ENCODE assay signal across 8 cellular contexts in the genomic region with DNA sequence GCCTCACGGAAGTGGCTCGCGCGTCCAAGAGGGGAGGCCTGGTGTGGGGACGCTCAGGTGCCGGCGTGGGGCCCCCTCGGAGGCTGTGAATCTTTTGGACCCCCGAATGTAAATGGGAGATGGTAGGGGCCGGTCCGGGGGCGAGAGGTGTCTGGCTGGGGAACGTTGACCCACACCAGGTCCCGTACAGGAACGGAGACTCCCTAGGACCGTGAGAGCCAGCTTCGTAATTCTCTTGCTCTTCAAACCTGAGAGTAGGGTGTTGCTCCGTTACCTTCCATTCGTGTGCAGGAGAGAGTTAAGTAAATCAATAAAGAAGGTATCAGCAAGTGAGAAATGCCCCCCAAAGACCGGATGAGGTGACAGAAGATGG. TPM values are rescaled to one million over a fixed set of nuclear protein-coding genes. Genes with fewer than 3 reads are reported as not detected.
A peak's percentile ranks its signal among the peaks of the same experiment; 100 is the strongest.
DNase-seq lines count a peak whose midpoint lies in the region; ATAC-seq and TF ChIP-seq lines count a peak whose summit lies in the region.

No MANE protein-coding gene starts in this region.

- no peak for TF ChIP-seq CTCF in fibroblast of villous mesenchyme (IDR thresholded peaks at IDR 0.05; ENCODE audit: insufficient read depth, low read depth, low read length)
- TF ChIP-seq CTCF in retinal pigment epithelial cell (conservative IDR thresholded peaks at IDR 0.05; ENCODE audit: low read depth, low read length): no peak

- H3K9me3 Mint-ChIP-seq in activated CD4-positive, alpha-beta T cell treated with anti-CD3 and anti-CD28 coated beads, Interleukin-2, amount 10 ng/mL, durations not matched to agents 7 days and 5 days: peaks cover 2% of the 10 kb centered on the region
- no peaks in the 10 kb centered on the region for H3K9me3 Mint-ChIP-seq in T-cell

- ATAC-seq in T-cell (replicated peaks in 1 of 4): no peak

- H3K4me3 ChIP-seq in fibroblast of villous mesenchyme (ENCODE audit: low read depth, low read length) (peak overlapping the region; percentile 97), retinal pigment epithelial cell (ENCODE audit: low read length) (peak overlapping the region; percentile 91)

- H3K27ac Mint-ChIP-seq in activated CD4-positive, alpha-beta T cell treated with anti-CD3 and anti-CD28 coated beads, Interleukin-2, amount 10 ng/mL, durations not matched to agents 7 days and 5 days: peak overlapping the region; percentile 99
- H3K27ac Mint-ChIP-seq in T-cell: peak overlapping the region; percentile 90 to 92

- POLR2A ChIA-PET in activated CD4-positive, alpha-beta T cell treated with anti-CD3 and anti-CD28 coated beads, Interleukin-2, amount 10 ng/mL, durations not matched to agents 7 days and 5 days (lab: Charles Lee): interaction anchor here (0.6 to 1.2 kb wide), 2 partner anchors 9 to 10 kb away, joined by 3 read pairs; no protein-coding TSS in a partner anchor
- POLR2A ChIA-PET in T-cell (lab: Charles Lee): interaction anchor here in 1 of 2 donors (1.6 kb wide), 1 partner anchor 26 kb away, joined by 7 read pairs; no protein-coding TSS in a partner anchor

- peaks cover 75% of the 10 kb centered on the region for H3K4me1 Mint-ChIP-seq in activated CD4-positive, alpha-beta T cell treated with anti-CD3 and anti-CD28 coated beads, Interleukin-2, amount 10 ng/mL, durations not matched to agents 7 days and 5 days
- peaks cover 69 to 77% (median 76%) of the 10 kb centered on the region in 3 donors for H3K4me1 Mint-ChIP-seq in T-cell

- H3K36me3 Mint-ChIP-seq in activated CD4-positive, alpha-beta T cell treated with anti-CD3 and anti-CD28 coated beads, Interleukin-2, amount 10 ng/mL, durations not matched to agents 7 days and 5 days (ENCODE audit: low read depth): peaks cover 37% of the 10 kb centered on the region
- peaks cover 7% of the 10 kb centered on the region for H3K36me3 Mint-ChIP-seq in T-cell

- CTCF ChIA-PET in activated CD4-positive, alpha-beta T cell treated with anti-CD3 and anti-CD28 coated beads, Interleukin-2, amount 10 ng/mL, durations not matched to agents 7 days and 5 days (lab: Charles Lee): no interaction called here
- CTCF ChIA-PET in T-cell (lab: Charles Lee): interaction anchor here in 1 of 2 donors (1.2 to 2.7 kb wide), 2 partner anchors 27 to 47 kb away, joined by 3 to 17 read pairs; no protein-coding TSS in a partner anchor

- peak overlapping the region; percentile 89 for H3K4me3 Mint-ChIP-seq in activated CD4-positive, alpha-beta T cell treated with anti-CD3 and anti-CD28 coated beads, Interleukin-2, amount 10 ng/mL, durations not matched to agents 7 days and 5 days
- peak overlapping the region; percentile 87 to 96 (median 90) for H3K4me3 Mint-ChIP-seq in T-cell

- no peaks in the 10 kb centered on the region for H3K27me3 Mint-ChIP-seq in activated CD4-positive, alpha-beta T cell treated with anti-CD3 and anti-CD28 coated beads, Interleukin-2, amount 10 ng/mL, durations not matched to agents 7 days and 5 days
- H3K27me3 Mint-ChIP-seq in T-cell: no peaks in the 10 kb centered on the region

- DNase-seq in activated CD4-positive, alpha-beta T cell treated with anti-CD3 and anti-CD28 coated beads, Interleukin-2, amount 10 ng/mL, durations not matched to agents 7 days and 5 days: no peak
- DNase-seq in activated CD4-positive, alpha-beta T cell treated with anti-CD3 and anti-CD28 coated beads for 48 hours: no peak
- DNase-seq in T-cell (peak in 3 of 34 experiments; percentile 0 to 11 (median 6)), fibroblast of villous mesenchyme (ENCODE audit: low read depth) (peak; percentile 28), retinal pigment epithelial cell (ENCODE audit: low read depth) (no peak), cerebellar cortex (ENCODE audit: low spot score) (no peak), SW480 (ENCODE audit: low spot score) (no peak)
- DNase-seq in stimulated activated CD4-positive, alpha-beta T cell treated with anti-CD3 and anti-CD28 coated beads, Interleukin-4, amount 100 ng/mL, for 1 hour: no peak

RNA-seq across cellular contexts. Expression of a gene that starts 0.5 kb away (rescaled TPM):
- total RNA-seq in activated CD4-positive, alpha-beta T cell treated with anti-CD3 and anti-CD28 coated beads, Interleukin-2, amount 10 ng/mL, durations not matched to agents 7 days and 5 days: 10 to 100 TPM; 21.7 to 26.7 TPM
- 10 to 100 TPM; 16.2 to 23.6 (median 19.6) TPM for total RNA-seq in T-cell
- 28.0 and 59.2 TPM in 2 replicates for total RNA-seq in fibroblast of villous mesenchyme

RNA-seq across cellular contexts. Expression of a gene that starts 0.9 kb away (rescaled TPM):
- 10 to 100 TPM in 1 of 2 experiments, 1 to 10 TPM in 1; 9.9 to 10.8 TPM for total RNA-seq in activated CD4-positive, alpha-beta T cell treated with anti-CD3 and anti-CD28 coated beads, Interleukin-2, amount 10 ng/mL, durations not matched to agents 7 days and 5 days
- total RNA-seq in T-cell (1 to 10 TPM; 3.3 to 7.5 (median 5.7) TPM), fibroblast of villous mesenchyme (24.5 and 52.2 TPM in 2 replicates)
